ENCODE assay signal across 8 cellular contexts in genomic region chrX:115560211-115560977, GRCh38. TPM values are rescaled to one million over a fixed set of nuclear protein-coding genes. Genes with fewer than 3 reads are reported as not detected.
DNase-seq lines count a peak whose midpoint lies in the region; ATAC-seq and TF ChIP-seq lines count a peak whose summit lies in the region.

No MANE protein-coding gene starts in this region.

- peaks cover 24% of the 10 kb centered on the region for H3K27me3 Mint-ChIP-seq in activated CD4-positive, alpha-beta T cell treated with anti-CD3 and anti-CD28 coated beads, Interleukin-2, amount 10 ng/mL, durations not matched to agents 7 days and 5 days

- no peak for DNase-seq in activated CD4-positive, alpha-beta T cell treated with anti-CD3 and anti-CD28 coated beads, Interleukin-2, amount 10 ng/mL, durations not matched to agents 7 days and 5 days
- DNase-seq in activated CD4-positive, alpha-beta T cell treated with anti-CD3 and anti-CD28 coated beads for 4 hours: no peak
- DNase-seq in adrenal gland (no peak), kidney glomerular epithelial cell (lab: John Stamatoyannopoulos, UW) (peak; percentile 29), ureter (ENCODE audit: low spot score) (peak; percentile 50), OCI-M2 (lab: John Stamatoyannopoulos, UW; ENCODE audit: unreplicated experiment) (no peak)
- DNase-seq in activated CD4-positive, alpha-beta T cell treated with anti-CD3 and anti-CD28 coated beads, Interleukin-2, amount 50 U/mL, for 48 hours: no peak

- TF ChIP-seq CTCF in adrenal gland (IDR thresholded peaks at IDR 0.05): no peak

- H3K27ac Mint-ChIP-seq in activated CD4-positive, alpha-beta T cell treated with anti-CD3 and anti-CD28 coated beads, Interleukin-2, amount 10 ng/mL, durations not matched to agents 7 days and 5 days: no peak overlapping the region

- peaks cover 4% of the 10 kb centered on the region for H3K4me1 Mint-ChIP-seq in activated CD4-positive, alpha-beta T cell treated with anti-CD3 and anti-CD28 coated beads, Interleukin-2, amount 10 ng/mL, durations not matched to agents 7 days and 5 days

- peak overlapping the region; percentile 55 for H3K4me3 Mint-ChIP-seq in activated CD4-positive, alpha-beta T cell treated with anti-CD3 and anti-CD28 coated beads, Interleukin-2, amount 10 ng/mL, durations not matched to agents 7 days and 5 days

- no peaks in the 10 kb centered on the region for H3K36me3 Mint-ChIP-seq in activated CD4-positive, alpha-beta T cell treated with anti-CD3 and anti-CD28 coated beads, Interleukin-2, amount 10 ng/mL, durations not matched to agents 7 days and 5 days (ENCODE audit: low read depth)

- H3K9me3 ChIP-seq in adrenal gland (replicated peaks in 1 of 3): no peaks in the 10 kb centered on the region

- no peaks in the 10 kb centered on the region for H3K9me3 Mint-ChIP-seq in activated CD4-positive, alpha-beta T cell treated with anti-CD3 and anti-CD28 coated beads, Interleukin-2, amount 10 ng/mL, durations not matched to agents 7 days and 5 days

- no peak for ATAC-seq in GM21576 (IDR thresholded peaks at IDR 0.05; ENCODE audit: unreplicated experiment)

- H3K27ac ChIP-seq in adrenal gland: peak overlapping the region in 3 of 5 donors; percentile 65 to 82 (median 74)

- no peak for TF ChIP-seq POLR2A in adrenal gland (IDR thresholded peaks at IDR 0.05)

- H3K27me3 ChIP-seq in adrenal gland: peaks cover 28% of the 10 kb centered on the region

- WGBS in adrenal gland, 4 donors: 28 to 47% (median 38%) methylated on average over 9 to 10 of the region's 10 CpGs

- intact Hi-C loops in adrenal gland (cut with DNase I): loop anchor here in 1 of 2 donors (10.0 kb wide), 1 partner anchor 226 kb away; no protein-coding TSS in a partner anchor

- POLR2A ChIA-PET in activated CD4-positive, alpha-beta T cell treated with anti-CD3 and anti-CD28 coated beads, Interleukin-2, amount 10 ng/mL, durations not matched to agents 7 days and 5 days (lab: Charles Lee): no interaction called here

- no peaks in the 10 kb centered on the region for H3K36me3 ChIP-seq in adrenal gland (replicated peaks in 1 of 2)

- peak overlapping the region in 1 of 4 donors; percentile 63 for H3K4me3 ChIP-seq in adrenal gland

- CTCF ChIA-PET in activated CD4-positive, alpha-beta T cell treated with anti-CD3 and anti-CD28 coated beads, Interleukin-2, amount 10 ng/mL, durations not matched to agents 7 days and 5 days (lab: Charles Lee): no interaction called here

- no peaks in the 10 kb centered on the region for H3K4me1 ChIP-seq in adrenal gland (replicated peaks in 1 of 2)

RNA-seq across cellular contexts. Expression of gene PLS3, which starts 0.6 kb away (rescaled TPM):
- total RNA-seq in activated CD4-positive, alpha-beta T cell treated with anti-CD3 and anti-CD28 coated beads, Interleukin-2, amount 10 ng/mL, durations not matched to agents 7 days and 5 days: under 1 TPM; 0.29 to 0.30 TPM
- 10 to 100 TPM; 29.7 to 88.1 (median 54.9) TPM for total RNA-seq in adrenal gland
- 10 to 100 TPM; 18.7 to 48.2 (median 19.0) TPM for polyA plus RNA-seq in adrenal gland
- total RNA-seq in ureter: 119 TPM

Comparison
In these comparisons a context has a peak if more than half of its experiments do, and no peak if none do; other contexts are left out.
1. DNase-seq: peak in kidney glomerular epithelial cell (single experiment) and ureter (single experiment); none in activated CD4-positive, alpha-beta T cell treated with anti-CD3 and anti-CD28 coated beads, Interleukin-2, amount 10 ng/mL, durations not matched to agents 7 days and 5 days (single experiment), activated CD4-positive, alpha-beta T cell treated with anti-CD3 and anti-CD28 coated beads for 4 hours (0 of 2), adrenal gland (0 of 7), OCI-M2 (single experiment) and activated CD4-positive, alpha-beta T cell treated with anti-CD3 and anti-CD28 coated beads, Interleukin-2, amount 50 U/mL, for 48 hours (0 of 2).
2. RNA of gene PLS3, which starts 0.6 kb away (total RNA-seq): 119 TPM in ureter (single experiment) and 29.7 to 88.1 TPM in adrenal gland; 0.29 to 0.30 TPM in activated CD4-positive, alpha-beta T cell treated with anti-CD3 and anti-CD28 coated beads, Interleukin-2, amount 10 ng/mL, durations not matched to agents 7 days and 5 days; every median in the first group is over 10 times any median in the second.